Comparison of ENCODE assay signal across 12 cellular contexts in genomic region chr1:9866836-9867235, GRCh38. TPM values are rescaled to one million over a fixed set of nuclear protein-coding genes. Genes with fewer than 3 reads are reported as not detected.
DNase-seq lines count a peak whose midpoint lies in the region; ATAC-seq and TF ChIP-seq lines count a peak whose summit lies in the region.
"Had no signal": no experiment of that assay in that cellular context is flagged by ENCODE, and none has a peak within 500 bp of the region (broad histone marks: within the 10 kb centered on the region; RNA-seq: fewer than 3 reads in every experiment).

No MANE protein-coding gene starts in this region.

- H3K23me2 ChIP-seq in H9 (ENCODE audit: insufficient read length, low read depth, low read length, poor library complexity, severe bottlenecking): no peaks in the 10 kb centered on the region

- no peak for TF ChIP-seq CTCF in H9 (conservative IDR thresholded peaks at IDR 0.05)
- TF ChIP-seq CTCF in testis (IDR thresholded peaks at IDR 0.05): no peak

- no peaks in the 10 kb centered on the region for H4K20me1 ChIP-seq in H9 (ENCODE audit: control insufficient read depth, insufficient read depth, insufficient read length)

- H3K14ac ChIP-seq in H9 (ENCODE audit: insufficient read depth, low read length): no peak overlapping the region

- no peak overlapping the region for H3K9ac ChIP-seq in H9 (ENCODE audit: extremely low read depth, insufficient read length, low read length)

- H3K4me1 Mint-ChIP-seq in activated CD4-positive, alpha-beta memory T cell treated with anti-CD3 and anti-CD28 coated beads, Interleukin-2, amount 10 ng/mL, durations not matched to agents 7 days and 5 days: no peaks in the 10 kb centered on the region
- no peaks in the 10 kb centered on the region for H3K4me1 Mint-ChIP-seq in activated CD4-positive, alpha-beta memory T cell treated with anti-CD3 and anti-CD28 coated beads for 36 hours (ENCODE audit: low read depth)
- H3K4me1 Mint-ChIP-seq in H9: peaks cover under 1 to 9% of the 10 kb centered on the region in 2 experiments; a peak in 3 of 4 replicates
- peaks cover 5% of the 10 kb centered on the region for H3K4me1 Mint-ChIP-seq in activated T-helper 17 cell treated with anti-CD3 and anti-CD28 coated beads, Interleukin-2, amount 50 U/mL, for 72 hours
- peaks cover 6 to 14% (median 12%) of the 10 kb centered on the region in 3 donors for H3K4me1 Mint-ChIP-seq in naive B cell
- H3K4me1 Mint-ChIP-seq: CD14-positive monocyte had no signal

- no peaks in the 10 kb centered on the region for H3K27me3 ChIP-seq in H9 (ENCODE audit: insufficient read depth, low read length)
- no peaks in the 10 kb centered on the region for H3K27me3 ChIP-seq in testis
- H3K27me3 ChIP-seq: Peyer's patch had no signal

- POLR2A ChIA-PET in activated CD4-positive, alpha-beta memory T cell treated with anti-CD3 and anti-CD28 coated beads, Interleukin-2, amount 10 ng/mL, durations not matched to agents 7 days and 5 days (lab: Charles Lee): no interaction called here
- POLR2A ChIA-PET in activated CD4-positive, alpha-beta memory T cell treated with anti-CD3 and anti-CD28 coated beads for 36 hours (lab: Charles Lee): no interaction called here

- no peak overlapping the region for H3K4ac ChIP-seq in H9 (ENCODE audit: low read depth, low read length)

- H3K4me1 ChIP-seq in H9 (ENCODE audit: insufficient read depth, low read length): no peaks in the 10 kb centered on the region
- peaks cover 3% of the 10 kb centered on the region for H3K4me1 ChIP-seq in testis

- no peak overlapping the region for H2BK120ac ChIP-seq in H9 (ENCODE audit: low read depth, low read length, poor library complexity, severe bottlenecking)

- H3K23ac ChIP-seq in H9 (ENCODE audit: insufficient read length, low read depth, low read length): no peak overlapping the region

- no peaks in the 10 kb centered on the region for H3K36me3 Mint-ChIP-seq in activated CD4-positive, alpha-beta memory T cell treated with anti-CD3 and anti-CD28 coated beads, Interleukin-2, amount 10 ng/mL, durations not matched to agents 7 days and 5 days (ENCODE audit: low read depth)
- no peaks in the 10 kb centered on the region for H3K36me3 Mint-ChIP-seq in activated CD4-positive, alpha-beta memory T cell treated with anti-CD3 and anti-CD28 coated beads for 36 hours
- H3K36me3 Mint-ChIP-seq in H9 (ENCODE audit: insufficient read depth in 1 of 3, low read depth in 3 of 3) (peaks cover 0 to 8% (median 0%) of the 10 kb centered on the region in 3 experiments; a peak in 3 of 7 replicates), naive B cell (no peaks in the 10 kb centered on the region)
- H3K36me3 Mint-ChIP-seq in activated T-helper 17 cell treated with anti-CD3 and anti-CD28 coated beads, Interleukin-2, amount 50 U/mL, for 72 hours (ENCODE audit: low read depth): no peaks in the 10 kb centered on the region

- no peak for TF ChIP-seq POLR2A in testis (IDR thresholded peaks at IDR 0.05)

- H3K4me3 ChIP-seq in testis: no peak overlapping the region
- H3K4me3 ChIP-seq: K562, Peyer's patch had no signal

- no peaks in the 10 kb centered on the region for H3K27me3 Mint-ChIP-seq in activated CD4-positive, alpha-beta memory T cell treated with anti-CD3 and anti-CD28 coated beads, Interleukin-2, amount 10 ng/mL, durations not matched to agents 7 days and 5 days
- H3K27me3 Mint-ChIP-seq in activated CD4-positive, alpha-beta memory T cell treated with anti-CD3 and anti-CD28 coated beads for 36 hours: no peaks in the 10 kb centered on the region
- H3K27me3 Mint-ChIP-seq in H9 (ENCODE audit: low read depth): no peaks in the 10 kb centered on the region
- no peaks in the 10 kb centered on the region for H3K27me3 Mint-ChIP-seq in activated T-helper 17 cell treated with anti-CD3 and anti-CD28 coated beads, Interleukin-2, amount 50 U/mL, for 72 hours
- no peaks in the 10 kb centered on the region for H3K27me3 Mint-ChIP-seq in naive B cell

- H3K79me2 ChIP-seq in H9 (ENCODE audit: insufficient read depth, low read length): no peaks in the 10 kb centered on the region

- H2BK20ac ChIP-seq in H9 (ENCODE audit: low read depth, low read length, poor library complexity, severe bottlenecking): no peak overlapping the region

- H3K27ac Mint-ChIP-seq in activated CD4-positive, alpha-beta memory T cell treated with anti-CD3 and anti-CD28 coated beads, Interleukin-2, amount 10 ng/mL, durations not matched to agents 7 days and 5 days: peak overlapping the region; percentile 40
- H3K27ac Mint-ChIP-seq in activated CD4-positive, alpha-beta memory T cell treated with anti-CD3 and anti-CD28 coated beads for 36 hours: no peak overlapping the region
- peak overlapping the region in 2 of 3 experiments; percentile 22 to 61; a peak in 2 of 7 replicates for H3K27ac Mint-ChIP-seq in H9
- H3K27ac Mint-ChIP-seq in activated T-helper 17 cell treated with anti-CD3 and anti-CD28 coated beads, Interleukin-2, amount 50 U/mL, for 72 hours: peak overlapping the region; percentile 59
- peak overlapping the region in 4 of 6 donors; percentile 13 to 85 (median 56) for H3K27ac Mint-ChIP-seq in naive B cell

- no peak for ATAC-seq in activated T-helper 17 cell treated with anti-CD3 and anti-CD28 coated beads, Interleukin-2, amount 50 U/mL, for 72 hours (replicated peaks)
- ATAC-seq in naive B cell (ENCODE audit: low read depth in 2 of 2): no peak
- ATAC-seq in GM18870 (IDR thresholded peaks at IDR 0.05; ENCODE audit: unreplicated experiment): no peak
- no peak for ATAC-seq in HG02763 (IDR thresholded peaks at IDR 0.05; ENCODE audit: unreplicated experiment)

- H2BK15ac ChIP-seq in H9 (ENCODE audit: low read depth, low read length): no peak overlapping the region

- H3K4me2 ChIP-seq in H9 (ENCODE audit: insufficient read depth, insufficient read length, low read length): no peak overlapping the region

- H3K9me3 Mint-ChIP-seq in activated CD4-positive, alpha-beta memory T cell treated with anti-CD3 and anti-CD28 coated beads, Interleukin-2, amount 10 ng/mL, durations not matched to agents 7 days and 5 days: no peaks in the 10 kb centered on the region
- no peaks in the 10 kb centered on the region for H3K9me3 Mint-ChIP-seq in activated CD4-positive, alpha-beta memory T cell treated with anti-CD3 and anti-CD28 coated beads for 36 hours
- H3K9me3 Mint-ChIP-seq in H9: no peaks in the 10 kb centered on the region
- no peaks in the 10 kb centered on the region for H3K9me3 Mint-ChIP-seq in activated T-helper 17 cell treated with anti-CD3 and anti-CD28 coated beads, Interleukin-2, amount 50 U/mL, for 72 hours
- H3K9me3 Mint-ChIP-seq in naive B cell: no peaks in the 10 kb centered on the region

- no CpG with 5 or more reads among the region's 6 CpGs for WGBS in H9 (ENCODE audit: extremely low coverage, insufficient read length, low lambda C conversion rate)
- WGBS in testis, 2 donors: 87 to 95% methylated on average over 6 of the region's 6 CpGs

- peak overlapping the region; percentile 38 for H4K91ac ChIP-seq in H9 (ENCODE audit: insufficient read length, low read depth, low read length)

- no peak overlapping the region for H2AK5ac ChIP-seq in H9 (ENCODE audit: insufficient read length, low read length)

- no peak overlapping the region for H3T11ph ChIP-seq in H9 (ENCODE audit: low read length)

- CTCF ChIA-PET in activated CD4-positive, alpha-beta memory T cell treated with anti-CD3 and anti-CD28 coated beads, Interleukin-2, amount 10 ng/mL, durations not matched to agents 7 days and 5 days (lab: Charles Lee): interaction anchor here (0.6 to 2.3 kb wide), 7 partner anchors 38 to 634 kb away, joined by 3 to 42 read pairs (median 5); no protein-coding TSS in a partner anchor
- CTCF ChIA-PET in activated CD4-positive, alpha-beta memory T cell treated with anti-CD3 and anti-CD28 coated beads for 36 hours (lab: Charles Lee): interaction anchor here (0.8 to 11.0 kb wide), 6 partner anchors 8 to 241 kb away, joined by 3 to 238 read pairs (median 6); no protein-coding TSS in a partner anchor

- no peak overlapping the region for H4K8ac ChIP-seq in H9 (replicated peaks; ENCODE audit: insufficient read length, low read depth, low read length)

- H2BK12ac ChIP-seq in H9 (ENCODE audit: insufficient read length, low read depth, low read length): no peak overlapping the region

- H3K9me3 ChIP-seq in H9 (ENCODE audit: control insufficient read depth, low read depth, low read length) (no peaks in the 10 kb centered on the region), testis (no peaks in the 10 kb centered on the region)
- H3K9me3 ChIP-seq: Peyer's patch had no signal

- H3K56ac ChIP-seq in H9 (ENCODE audit: insufficient read length, low read depth, low read length): no peak overlapping the region

- no peak overlapping the region for H2BK5ac ChIP-seq in H9 (ENCODE audit: insufficient read length, low read length)

- DNase-seq in activated CD4-positive, alpha-beta memory T cell treated with anti-CD3 and anti-CD28 coated beads, Interleukin-2, amount 10 ng/mL, durations not matched to agents 7 days and 5 days: no peak
- no peak for DNase-seq in activated CD4-positive, alpha-beta memory T cell treated with anti-CD3 and anti-CD28 coated beads for 36 hours
- DNase-seq in H9 (no peak), naive B cell (no peak), testis (no peak)
- DNase-seq: SIG-M5 had no signal

- no peak overlapping the region for H3K18ac ChIP-seq in H9 (ENCODE audit: insufficient read length, low read depth, low read length)

- intact Hi-C loops in activated CD4-positive, alpha-beta memory T cell treated with anti-CD3 and anti-CD28 coated beads for 36 hours (cut with micrococcal nuclease): loop anchor here (1.0 to 2.0 kb wide), 3 partner anchors 83 to 240 kb away; no protein-coding TSS in a partner anchor
- intact Hi-C loops in testis (cut with DNase I; ENCODE audit: low total_unique reads): loop anchor here (10.0 kb wide), 2 partner anchors 82 to 242 kb away; no protein-coding TSS in a partner anchor

- no peak overlapping the region for H3K4me3 Mint-ChIP-seq in activated CD4-positive, alpha-beta memory T cell treated with anti-CD3 and anti-CD28 coated beads, Interleukin-2, amount 10 ng/mL, durations not matched to agents 7 days and 5 days
- H3K4me3 Mint-ChIP-seq in activated CD4-positive, alpha-beta memory T cell treated with anti-CD3 and anti-CD28 coated beads for 36 hours: no peak overlapping the region
- H3K4me3 Mint-ChIP-seq in H9 (no peak overlapping the region), naive B cell (no peak overlapping the region)
- no peak overlapping the region for H3K4me3 Mint-ChIP-seq in activated T-helper 17 cell treated with anti-CD3 and anti-CD28 coated beads, Interleukin-2, amount 50 U/mL, for 72 hours
- H3K4me3 Mint-ChIP-seq: CD14-positive monocyte had no signal

- H3K79me1 ChIP-seq in H9 (ENCODE audit: insufficient read depth, low read depth, low read length, poor library complexity, severe bottlenecking): no peaks in the 10 kb centered on the region

- H3K27ac ChIP-seq in H9 (ENCODE audit: insufficient read length, low read depth, low read length) (no peak overlapping the region), testis (no peak overlapping the region)
- H3K27ac ChIP-seq: Peyer's patch had no signal

- H2AFZ ChIP-seq in H9 (ENCODE audit: low read length): no peak overlapping the region

- H3K36me3 ChIP-seq in testis (ENCODE audit: low read depth, missing control alignments): no peaks in the 10 kb centered on the region

- H4K5ac ChIP-seq in H9 (ENCODE audit: insufficient read length, low read depth, low read length): no peak overlapping the region

RNA-seq across cellular contexts. Expression of gene CLSTN1, which starts 43.1 kb away (rescaled TPM):
- total RNA-seq in activated CD4-positive, alpha-beta memory T cell treated with anti-CD3 and anti-CD28 coated beads, Interleukin-2, amount 10 ng/mL, durations not matched to agents 7 days and 5 days: 100 to 1,000 TPM in 1 of 2 experiments, 10 to 100 TPM in 1; 96.9 to 102 TPM
- total RNA-seq in activated CD4-positive, alpha-beta memory T cell treated with anti-CD3 and anti-CD28 coated beads for 36 hours: 10 to 100 TPM; 33.6 to 34.1 TPM
- total RNA-seq in H9 (2021) (100 and 101 TPM in 2 replicates), testis (10 to 100 TPM; 52.6 to 70.2 TPM)
- 10 to 100 TPM; 41.7 to 55.5 TPM for total RNA-seq in activated T-helper 17 cell treated with anti-CD3 and anti-CD28 coated beads, Interleukin-2, amount 50 U/mL, for 72 hours
- polyA plus RNA-seq in naive B cell (ENCODE audit: low read depth in 6 of 6) (10 to 100 TPM; 11.1 to 31.9 (median 15.0) TPM), testis (ENCODE audit: insufficient read depth, low read depth, low replicate concordance) (60.4 TPM)

RNA-seq across cellular contexts. Expression of gene CTNNBIP1, which starts 43.2 kb away (rescaled TPM):
- total RNA-seq in activated CD4-positive, alpha-beta memory T cell treated with anti-CD3 and anti-CD28 coated beads, Interleukin-2, amount 10 ng/mL, durations not matched to agents 7 days and 5 days: 10 to 100 TPM; 10.8 to 12.7 TPM
- total RNA-seq in activated CD4-positive, alpha-beta memory T cell treated with anti-CD3 and anti-CD28 coated beads for 36 hours: 10 to 100 TPM; 11.0 to 13.2 TPM
- total RNA-seq in H9 (2021) (43.0 and 44.4 TPM in 2 replicates), testis (10 to 100 TPM; 45.3 to 48.1 TPM)
- 1 to 10 TPM; 5.6 to 9.7 TPM for total RNA-seq in activated T-helper 17 cell treated with anti-CD3 and anti-CD28 coated beads, Interleukin-2, amount 50 U/mL, for 72 hours
- polyA plus RNA-seq in naive B cell (ENCODE audit: low read depth in 6 of 6) (10 to 100 TPM in 2 of 6 donors, 1 to 10 TPM in 4; 7.4 to 13.4 (median 8.6) TPM), testis (ENCODE audit: insufficient read depth, low read depth, low replicate concordance) (60.8 TPM)
